8 cellular contexts compared by ENCODE assay signal in the genomic region with DNA sequence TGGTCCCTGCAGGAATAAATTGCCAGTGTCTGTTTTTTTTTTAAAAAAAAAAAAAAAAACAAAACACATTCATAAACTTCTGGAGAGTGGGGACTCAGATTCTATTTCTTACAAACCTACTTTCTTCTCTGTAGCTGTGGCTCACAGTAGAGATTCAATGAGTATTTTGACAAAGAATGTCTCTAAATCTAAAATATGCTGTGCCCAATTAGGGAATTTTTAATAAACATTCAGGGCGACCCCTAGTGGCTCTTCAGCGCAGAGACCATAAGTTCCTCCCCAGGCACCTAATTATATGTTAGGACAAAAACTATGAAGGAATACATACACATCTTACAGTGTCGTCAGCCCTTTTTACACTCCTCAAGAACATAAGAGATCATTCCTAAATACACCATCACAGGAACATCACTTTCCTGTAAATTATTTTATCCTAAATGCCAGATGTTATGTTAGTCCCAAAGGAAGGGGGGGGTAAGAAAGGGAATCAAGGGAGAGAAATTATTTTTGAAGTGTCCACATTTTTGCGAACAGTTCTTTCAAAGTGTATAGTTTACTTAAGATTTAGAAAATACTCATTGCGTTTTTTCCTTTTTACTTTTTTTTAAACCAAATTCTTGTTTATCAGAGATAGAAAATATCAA. TPM values are rescaled to one million over a fixed set of nuclear protein-coding genes. Genes with fewer than 3 reads are reported as not detected.
DNase-seq lines count a peak whose midpoint lies in the region; ATAC-seq, FAIRE-seq and TF ChIP-seq lines count a peak whose summit lies in the region.

No MANE protein-coding gene starts in this region.

- BruUV-seq in IMR-90 (replicated peaks; lab: Mats Ljungman, UMichigan) (no TSS peak), PC-3 (replicated peaks; lab: Mats Ljungman, UMichigan) (no TSS peak)

- no peak overlapping the region for H3K14ac ChIP-seq in IMR-90 (replicated peaks; ENCODE audit: low read depth, low read length)

- H2BK20ac ChIP-seq in IMR-90 (ENCODE audit: low read depth, low read length) = no peak overlapping the region

- H2BK15ac ChIP-seq in IMR-90 (ENCODE audit: low read depth, low read length) = no peak overlapping the region; the same call in 2 of the 3 replicates

- H4K20me1 ChIP-seq in IMR-90 (ENCODE audit: insufficient read depth, low read length) (peaks cover 51% of the 10 kb centered on the region), PC-3 (ENCODE audit: low read length) (no peaks in the 10 kb centered on the region)

- H3K9me3 ChIP-seq in IMR-90 (ENCODE audit: control insufficient read depth, insufficient read depth, low read length) (no peaks in the 10 kb centered on the region), PC-3 (ENCODE audit: low read length) (no peaks in the 10 kb centered on the region), lower lobe of right lung (no peaks in the 10 kb centered on the region), transverse colon (no peaks in the 10 kb centered on the region)

- H3K79me2 ChIP-seq in PC-3 (ENCODE audit: low read length) = peaks cover 52% of the 10 kb centered on the region

- H4K5ac ChIP-seq in IMR-90 (ENCODE audit: low read depth, low read length) = no peak overlapping the region

- H3F3A ChIP-seq in PC-3 (ENCODE audit: low read length, unreplicated experiment) = peaks cover 16% of the 10 kb centered on the region

- peak overlapping the region; percentile 93 for H3K4ac ChIP-seq in IMR-90 (ENCODE audit: low read depth, low read length)

- H2AFZ ChIP-seq in IMR-90 (replicated peaks; ENCODE audit: low read length, poor library complexity) (no peak overlapping the region), PC-3 (ENCODE audit: low read length) (no peak overlapping the region)

- no peaks in the 10 kb centered on the region for H3K27me3 ChIP-seq in IMR-90 (ENCODE audit: control insufficient read depth, insufficient read depth, low read length)
- H3K27me3 ChIP-seq in PC-3 (ENCODE audit: low read length) = no peaks in the 10 kb centered on the region
- H3K27me3 ChIP-seq in lower lobe of right lung (ENCODE audit: low read depth) = no peaks in the 10 kb centered on the region
- H3K27me3 ChIP-seq in transverse colon = no peaks in the 10 kb centered on the region

- no peak overlapping the region for H3K23ac ChIP-seq in IMR-90 (ENCODE audit: low read depth, low read length)

- no peak for TF ChIP-seq POLR2A in IMR-90 (IDR thresholded peaks at IDR 0.05; ENCODE audit: low read depth, low read length)
- no peak for TF ChIP-seq POLR2A in transverse colon (IDR thresholded peaks at IDR 0.05)

- CTCF ChIA-PET in IMR-90 (lab: Yijun Ruan, JAX) = interaction anchor here (0.9 kb wide), 1 partner anchor 110 kb away, joined by 4 read pairs; no protein-coding TSS in a partner anchor
- CTCF ChIA-PET in PC-3 (lab: Charles Lee) = interaction anchor here (0.6 kb wide), 1 partner anchor 303 kb away, joined by 4 read pairs; no protein-coding TSS in a partner anchor

- H2BK120ac ChIP-seq in IMR-90 (ENCODE audit: low read depth, low read length) = peak overlapping the region; percentile 94; the same call in 1 of the 2 replicates

- H3K9me1 ChIP-seq in IMR-90 (ENCODE audit: insufficient read depth, low read length) = peaks cover 9% of the 10 kb centered on the region; the same call in 1 of the 2 replicates

- no peak overlapping the region for H2AK5ac ChIP-seq in IMR-90 (ENCODE audit: low read depth, low read length)

- H3K36me3 ChIP-seq in IMR-90 (ENCODE audit: control insufficient read depth, insufficient read depth, low read length) = peaks cover 45% of the 10 kb centered on the region
- peaks cover 70% of the 10 kb centered on the region for H3K36me3 ChIP-seq in PC-3 (ENCODE audit: low read depth, low read length)
- peaks cover 95% of the 10 kb centered on the region for H3K36me3 ChIP-seq in lower lobe of right lung
- H3K36me3 ChIP-seq in transverse colon = peaks cover 1 to 36% (median 6%) of the 10 kb centered on the region in 4 donors

- H3K4me3 ChIP-seq in IMR-90 (ENCODE audit: insufficient read depth, low read depth, low read length) (no peak overlapping the region), PC-3 (ENCODE audit: low read length) (no peak overlapping the region), lower lobe of right lung (no peak overlapping the region), transverse colon (no peak overlapping the region)

- no peak overlapping the region for H2AK9ac ChIP-seq in IMR-90 (replicated peaks; ENCODE audit: low read depth, low read length, poor library complexity)

- H3K18ac ChIP-seq in IMR-90 (ENCODE audit: low read depth, low read length) = no peak overlapping the region

- H3K4me2 ChIP-seq in IMR-90 (ENCODE audit: low read depth, low read length) = no peak overlapping the region
- no peak overlapping the region for H3K4me2 ChIP-seq in PC-3 (ENCODE audit: low read length)

- TF ChIP-seq CTCF in D721Med (IDR thresholded peaks at IDR 0.05; ENCODE audit: insufficient read depth, missing control alignments) (peak; percentile 86), IMR-90 (conservative IDR thresholded peaks at IDR 0.05; ENCODE audit: low read depth, low read length) (peak; percentile 81), PC-3 (conservative IDR thresholded peaks at IDR 0.05; ENCODE audit: low read depth, low read length) (peak; percentile 97), lower lobe of right lung (IDR thresholded peaks at IDR 0.05) (peak; percentile 82), transverse colon (IDR thresholded peaks at IDR 0.05) (peak; percentile 73 to 86 (median 75))

- H3K9me2 ChIP-seq in PC-3 (replicated peaks; ENCODE audit: low read length) = no peaks in the 10 kb centered on the region

- intact Hi-C loops in IMR-90 (cut with micrococcal nuclease) (loop anchor here (1.0 kb wide), 2 partner anchors 92 to 303 kb away; no protein-coding TSS in a partner anchor), PC-3 (cut with micrococcal nuclease) (loop anchor here (1.0 to 2.0 kb wide), 2 partner anchors 211 to 303 kb away; no protein-coding TSS in a partner anchor), lower lobe of right lung (cut with DNase I) (no loop called here), transverse colon (cut with DNase I; ENCODE audit: low total_unique reads) (loop anchor here (5.0 kb wide), 1 partner anchor 208 kb away; no protein-coding TSS in a partner anchor)

- TF ChIP-seq RAD21 in IMR-90 (IDR thresholded peaks at IDR 0.05; ENCODE audit: low read length) = peak; percentile 70

- DNase-seq in D721Med (ENCODE audit: insufficient read length, low spot score) (no peak), IMR-90 (peak; percentile 64), PC-3 (peak; percentile 77), lower lobe of right lung (no peak), transverse colon (no peak)
- peak; percentile 34 for DNase-seq in central memory CD4-positive, alpha-beta T cell

- H3K4me1 ChIP-seq in IMR-90 (ENCODE audit: control insufficient read depth, insufficient read depth, low read length) (peaks cover 28% of the 10 kb centered on the region), PC-3 (ENCODE audit: insufficient read depth, low read length) (peaks cover 53% of the 10 kb centered on the region), lower lobe of right lung (peaks cover 87% of the 10 kb centered on the region), transverse colon (peaks cover 16 to 55% (median 21%) of the 10 kb centered on the region in 4 donors)

- no peak overlapping the region for H4K8ac ChIP-seq in IMR-90 (ENCODE audit: low read depth in 2 of 2, low read length in 2 of 2)

- H4K91ac ChIP-seq in IMR-90 (ENCODE audit: insufficient read depth, low read depth, low read length) = no peak overlapping the region; the same call in 1 of the 2 replicates

- H3K9ac ChIP-seq in IMR-90 (ENCODE audit: low read depth, low read length) (no peak overlapping the region), PC-3 (ENCODE audit: low read length) (peak overlapping the region; percentile 81)

- peak overlapping the region; percentile 99 for H2BK5ac ChIP-seq in IMR-90 (ENCODE audit: low read depth, low read length, poor library complexity, severe bottlenecking)

- no CpG with 5 or more reads among the region's 5 CpGs for WGBS in IMR-90 (ENCODE audit: extremely low coverage in 2 of 2, insufficient read length in 1 of 2), 2 experiments
- WGBS in transverse colon (ENCODE audit: low coverage in 1 of 2), 2 donors = 30 to 36% methylated on average over 5 of the region's 5 CpGs

- H3K79me1 ChIP-seq in IMR-90 (ENCODE audit: low read depth in 1 of 2, low read length in 2 of 2) = peaks cover 39 to 68% of the 10 kb centered on the region in 2 experiments

- H3K56ac ChIP-seq in IMR-90 (ENCODE audit: extremely low read depth, insufficient read depth, low read length) = no peak overlapping the region

- H3K27ac ChIP-seq in IMR-90 (ENCODE audit: insufficient read depth, low read length) (peak overlapping the region; percentile 79; the same call in 1 of the 2 replicates), PC-3 (ENCODE audit: low read length) (peak overlapping the region; percentile 96), lower lobe of right lung (no peak overlapping the region), transverse colon (peak overlapping the region; percentile 49 to 84 (median 73))

- no peak for TF ChIP-seq EP300 in transverse colon (IDR thresholded peaks at IDR 0.05; ENCODE audit: low read depth)

- in situ Hi-C loops in IMR-90 (cut with MboI; ENCODE audit: low sequenced_read_pairs) = loop anchor here (5.0 kb wide), 1 partner anchor 303 kb away; no protein-coding TSS in a partner anchor
- in situ Hi-C loops in transverse colon (cut with MboI; ENCODE audit: low pct_ligation_motif_present in 1 of 4, low pct_unique_long_range_greater_than_20kb in 1 of 4, low sequenced_read_pairs in 3 of 4) = loop anchor here in 2 of 4 donors (5.0 to 10.0 kb wide), 2 partner anchors 211 to 213 kb away; no protein-coding TSS in a partner anchor

- POLR2A ChIA-PET in IMR-90 (lab: Charles Lee; ENCODE audit: unreplicated experiment) (no interaction called here), PC-3 (lab: Charles Lee; ENCODE audit: unreplicated experiment) (no interaction called here)

- dilution Hi-C loops in IMR-90 (cut with HindIII; ENCODE audit: low sequenced_read_pairs, unreplicated experiment) = no loop called here

- ATAC-seq in IMR-90 (ENCODE audit: low read depth) = peak; percentile 21
- ATAC-seq in PC-3 = no peak
- peak; percentile 65 to 73 for ATAC-seq in lower lobe of right lung
- ATAC-seq in GM18909 (IDR thresholded peaks at IDR 0.05; ENCODE audit: poor library complexity, unreplicated experiment) = no peak
- no peak for ATAC-seq in GM18861 (IDR thresholded peaks at IDR 0.05; ENCODE audit: unreplicated experiment)

- no peak for FAIRE-seq in D721Med (lab: Jason Lieb, UNC)

RNA-seq across cellular contexts. Expression of gene NAA20, which starts 21.8 kb away (rescaled TPM):
- 35.7 and 59.7 TPM in 2 replicates for total RNA-seq in IMR-90 (2012; rRNA removed)
- 50.9 and 58.8 TPM in 2 replicates for polyA plus RNA-seq in IMR-90 (2012; rRNA removed)
- 22.3 and 26.0 TPM in 2 replicates for polyA plus RNA-seq in IMR-90 (2012; cell fraction: cytosol; rRNA removed)
- 10.2 and 27.2 TPM in 2 replicates for polyA plus RNA-seq in IMR-90 (2012; cell fraction: nucleus; rRNA removed; ENCODE audit: low replicate concordance)
- 107 and 113 TPM in 2 replicates for total RNA-seq in PC-3 (2014; rRNA removed)
- 69.8 TPM for total RNA-seq in lower lobe of right lung
- total RNA-seq in transverse colon = 10 to 100 TPM; 26.5 to 58.0 (median 32.7) TPM

RNA-seq across cellular contexts. Expression of gene CRNKL1, which starts 56.9 kb away (rescaled TPM):
- total RNA-seq in IMR-90 (2012; rRNA removed) = 20.1 and 33.9 TPM in 2 replicates
- 6.2 and 7.4 TPM in 2 replicates for polyA plus RNA-seq in IMR-90 (2012; rRNA removed)
- polyA plus RNA-seq in IMR-90 (2012; cell fraction: cytosol; rRNA removed) = 1.4 and 3.2 TPM in 2 replicates
- 0.92 and 6.0 TPM in 2 replicates for polyA plus RNA-seq in IMR-90 (2012; cell fraction: nucleus; rRNA removed; ENCODE audit: low replicate concordance)
- 17.2 and 22.5 TPM in 2 replicates for total RNA-seq in PC-3 (2014; rRNA removed)
- total RNA-seq in lower lobe of right lung = 20.4 TPM
- 10 to 100 TPM; 12.3 to 22.1 (median 15.6) TPM for total RNA-seq in transverse colon

RNA-seq across cellular contexts. Expression of gene CFAP61, which starts 57.0 kb away (rescaled TPM):
- total RNA-seq in IMR-90 (2012; rRNA removed) = under 0.01 TPM in 1 of 2 replicates, not detected in the other
- polyA plus RNA-seq in IMR-90 (2012; rRNA removed) = 0.07 TPM in 1 of 2 replicates, not detected in the other
- not detected in 2 replicates for polyA plus RNA-seq in IMR-90 (2012; cell fraction: cytosol; rRNA removed)
- polyA plus RNA-seq in IMR-90 (2012; cell fraction: nucleus; rRNA removed; ENCODE audit: low replicate concordance) = not detected in 2 replicates
- total RNA-seq in PC-3 (2014; rRNA removed) = not detected in 2 replicates
- 8.6 TPM for total RNA-seq in lower lobe of right lung
- total RNA-seq in transverse colon = under 1 TPM in 1 of 4 donors, not detected in 3; 0.27 TPM

Comparison
In these comparisons a context has a peak if more than half of its experiments do, and no peak if none do; other contexts are left out.
1. DNase-seq: peak in IMR-90 (single experiment), PC-3 (single experiment) and central memory CD4-positive, alpha-beta T cell (single experiment); none in D721Med (single experiment), lower lobe of right lung (single experiment) and transverse colon (single experiment).
2. ATAC-seq: peak in IMR-90 (single experiment) and lower lobe of right lung (2 of 2); none in PC-3 (single experiment), GM18909 (single experiment) and GM18861 (single experiment).
3. Peak in every context shown above with its lines, with median percentiles within 50 percentile points of each other: CTCF ChIP-seq.